16 cellular contexts compared by ENCODE assay signal in the genomic region with DNA sequence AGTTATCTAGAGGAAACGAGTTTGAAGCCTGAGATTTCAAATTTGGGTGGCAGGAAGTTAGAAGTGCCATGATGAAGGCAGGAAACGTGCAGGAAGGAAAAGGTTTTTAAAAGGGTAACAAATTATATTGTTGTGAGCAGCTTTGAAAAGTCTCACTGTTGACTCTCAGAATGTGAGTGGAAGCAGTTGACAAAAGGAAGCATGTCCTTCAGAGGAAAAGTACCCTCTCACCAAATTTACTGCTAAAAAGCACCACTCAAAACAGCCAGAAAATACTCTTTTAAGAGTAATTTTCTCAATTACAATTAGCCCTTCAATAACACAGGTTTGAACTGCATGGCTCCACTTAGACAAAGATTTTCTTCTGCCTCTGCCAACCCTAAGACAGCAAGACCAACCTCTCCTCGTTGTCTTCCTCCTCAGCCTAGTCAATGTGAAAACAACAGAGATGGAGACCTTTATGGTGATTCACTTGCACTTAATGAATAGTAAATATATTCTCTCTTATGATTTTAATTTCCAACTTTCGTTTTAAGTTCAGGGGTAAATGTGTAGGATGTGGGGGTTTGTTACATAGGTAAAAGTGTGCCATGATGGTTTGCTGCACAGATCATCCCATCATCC.
DNase-seq lines count a peak whose midpoint lies in the region; ATAC-seq and TF ChIP-seq lines count a peak whose summit lies in the region.
"Had no signal": no experiment of that assay in that cellular context is flagged by ENCODE, and none has a peak within 500 bp of the region (broad histone marks: within the 10 kb centered on the region; RNA-seq: fewer than 3 reads in every experiment).

No MANE protein-coding gene starts in this region.

- CTCF ChIA-PET in CD8-positive, alpha-beta T cell (lab: Charles Lee) = interaction anchor here (0.8 to 1.7 kb wide), 4 partner anchors 10 to 1215 kb away, joined by 3 to 4 read pairs (median 3); no protein-coding TSS in a partner anchor

- peak overlapping the region; percentile 94 for H3K27ac Mint-ChIP-seq in CD8-positive, alpha-beta T cell
- peak overlapping the region; percentile 88 for H3K27ac Mint-ChIP-seq in T-helper 2 cell treated with Interferon-gamma antibody and Interleukin-4, amounts not matched to agents 5 μg/mL and 100 μg/mL, for 36 hours
- peak overlapping the region; percentile 84 for H3K27ac Mint-ChIP-seq in endothelial cell (ENCODE audit: unreplicated experiment)
- H3K27ac Mint-ChIP-seq: memory B cell, neural progenitor cell had no signal

- no peak for TF ChIP-seq EP300 in stomach (IDR thresholded peaks at IDR 0.05)

- peak; percentile 63 for ATAC-seq in CD8-positive, alpha-beta T cell

- H3K9me3 Mint-ChIP-seq in CD8-positive, alpha-beta T cell = no peaks in the 10 kb centered on the region
- peaks cover 13% of the 10 kb centered on the region for H3K9me3 Mint-ChIP-seq in T-helper 2 cell treated with Interferon-gamma antibody and Interleukin-4, amounts not matched to agents 5 μg/mL and 100 μg/mL, for 36 hours
- no peaks in the 10 kb centered on the region for H3K9me3 Mint-ChIP-seq in endothelial cell (ENCODE audit: unreplicated experiment)
- H3K9me3 Mint-ChIP-seq: memory B cell had no signal

- H3K4me3 ChIP-seq in BLaER1 (peak overlapping the region; percentile 1; the same call in 1 of the 2 replicates), stomach (no peak overlapping the region)
- H3K4me3 ChIP-seq in CD8-positive, alpha-beta T cell (ENCODE audit: low read depth, low read length) = no peak overlapping the region
- H3K4me3 ChIP-seq: esophagus muscularis mucosa, GM23248, neural progenitor cell had no signal

- DNase-seq in CD8-positive, alpha-beta T cell = no peak
- DNase-seq in T-helper 2 cell treated with Interferon-gamma antibody and Interleukin-4, amounts not matched to agents 5 μg/mL and 100 μg/mL, for 36 hours (ENCODE audit: low spot score) = no peak
- DNase-seq in endothelial cell (ENCODE audit: low spot score) (no peak), DMS53 treated with DMSO at 0.1 percent for 48 hours (lab: John Stamatoyannopoulos, UW; ENCODE audit: unreplicated experiment) (no peak), activated gamma-delta T cell treated with Interleukin-2 at 50 U/mL for 16 hours (no peak), stomach (no peak)
- DNase-seq: cortex of kidney, GM23248, NCI-H69, substantia nigra had no signal

- no peaks in the 10 kb centered on the region for H3K36me3 ChIP-seq in BLaER1
- H3K36me3 ChIP-seq in CD8-positive, alpha-beta T cell (ENCODE audit: insufficient read depth, low read length) = no peaks in the 10 kb centered on the region
- H3K36me3 ChIP-seq in stomach = no peaks in the 10 kb centered on the region
- H3K36me3 ChIP-seq: esophagus muscularis mucosa, neural progenitor cell had no signal

- intact Hi-C loops in CD8-positive, alpha-beta T cell (cut with DNase I, micrococcal nuclease) = loop anchor here in 1 of 2 experiments (5.0 kb wide), 1 partner anchor 628 kb away; no protein-coding TSS in a partner anchor
- intact Hi-C loops in stomach (cut with DNase I; ENCODE audit: low total_unique reads) = no loop called here

- no peaks in the 10 kb centered on the region for H3K36me3 Mint-ChIP-seq in CD8-positive, alpha-beta T cell
- H3K36me3 Mint-ChIP-seq in T-helper 2 cell treated with Interferon-gamma antibody and Interleukin-4, amounts not matched to agents 5 μg/mL and 100 μg/mL, for 36 hours (ENCODE audit: low read depth) = no peaks in the 10 kb centered on the region
- H3K36me3 Mint-ChIP-seq in endothelial cell (ENCODE audit: low read depth, unreplicated experiment) = no peaks in the 10 kb centered on the region
- H3K36me3 Mint-ChIP-seq: memory B cell, neural progenitor cell had no signal

- POLR2A ChIA-PET in CD8-positive, alpha-beta T cell (lab: Charles Lee) = no interaction called here

- no peak for TF ChIP-seq POLR2A in stomach (IDR thresholded peaks at IDR 0.05)

- no peaks in the 10 kb centered on the region for H3K27me3 Mint-ChIP-seq in CD8-positive, alpha-beta T cell (ENCODE audit: low read depth)
- no peaks in the 10 kb centered on the region for H3K27me3 Mint-ChIP-seq in T-helper 2 cell treated with Interferon-gamma antibody and Interleukin-4, amounts not matched to agents 5 μg/mL and 100 μg/mL, for 36 hours (ENCODE audit: low read depth)
- peaks cover 2% of the 10 kb centered on the region for H3K27me3 Mint-ChIP-seq in endothelial cell (ENCODE audit: unreplicated experiment)

- no peaks in the 10 kb centered on the region for H3K27me3 ChIP-seq in BLaER1
- H3K27me3 ChIP-seq in CD8-positive, alpha-beta T cell (ENCODE audit: insufficient read depth, low read length) = no peaks in the 10 kb centered on the region
- H3K27me3 ChIP-seq in stomach = no peaks in the 10 kb centered on the region
- H3K27me3 ChIP-seq: esophagus muscularis mucosa, neural progenitor cell had no signal

- H3K4me1 ChIP-seq in BLaER1 (peaks cover 50% of the 10 kb centered on the region), stomach (peaks cover 0 to 4% (median 0%) of the 10 kb centered on the region in 4 donors)
- H3K4me1 ChIP-seq in CD8-positive, alpha-beta T cell (ENCODE audit: insufficient read depth, low read length) = peaks cover 29% of the 10 kb centered on the region

- H3K9ac ChIP-seq in BLaER1 = peak overlapping the region; percentile 59
- H3K9ac ChIP-seq: GM23248, neural progenitor cell had no signal

- H3K4me3 Mint-ChIP-seq in CD8-positive, alpha-beta T cell = peak overlapping the region; percentile 29
- peak overlapping the region; percentile 27 for H3K4me3 Mint-ChIP-seq in T-helper 2 cell treated with Interferon-gamma antibody and Interleukin-4, amounts not matched to agents 5 μg/mL and 100 μg/mL, for 36 hours
- no peak overlapping the region for H3K4me3 Mint-ChIP-seq in endothelial cell (ENCODE audit: unreplicated experiment)
- H3K4me3 Mint-ChIP-seq: memory B cell, neural progenitor cell had no signal

- H3K27ac ChIP-seq in BLaER1 = peak overlapping the region; percentile 71
- peak overlapping the region; percentile 12 for H3K27ac ChIP-seq in CD8-positive, alpha-beta T cell (ENCODE audit: low read depth, low read length)
- no peak overlapping the region for H3K27ac ChIP-seq in stomach
- H3K27ac ChIP-seq: C4-2B, esophagus muscularis mucosa, GM23248, neural progenitor cell, VCaP had no signal

- peaks cover 47% of the 10 kb centered on the region for H3K9me3 ChIP-seq in BLaER1
- H3K9me3 ChIP-seq in CD8-positive, alpha-beta T cell (ENCODE audit: low read length) = no peaks in the 10 kb centered on the region
- H3K9me3 ChIP-seq in stomach = no peaks in the 10 kb centered on the region
- H3K9me3 ChIP-seq: esophagus muscularis mucosa had no signal

- H3K4me1 Mint-ChIP-seq in CD8-positive, alpha-beta T cell (ENCODE audit: low read depth) = peaks cover 41% of the 10 kb centered on the region
- H3K4me1 Mint-ChIP-seq in T-helper 2 cell treated with Interferon-gamma antibody and Interleukin-4, amounts not matched to agents 5 μg/mL and 100 μg/mL, for 36 hours (ENCODE audit: low read depth) = peaks cover 25% of the 10 kb centered on the region
- H3K4me1 Mint-ChIP-seq in endothelial cell (ENCODE audit: unreplicated experiment) = peaks cover 49% of the 10 kb centered on the region

- WGBS in stomach, 5 donors = 45 to 70% (median 48%) methylated on average over 4 of the region's 4 CpGs

- TF ChIP-seq CTCF in CD8-positive, alpha-beta T cell (IDR thresholded peaks at IDR 0.05) = no peak
- TF ChIP-seq CTCF in endothelial cell (IDR thresholded peaks at IDR 0.05; ENCODE audit: unreplicated experiment) = no peak
- no peak for TF ChIP-seq CTCF in stomach (IDR thresholded peaks at IDR 0.05)

- H3K4me2 ChIP-seq in BLaER1 = peak overlapping the region; percentile 78
- H3K4me2 ChIP-seq: neural progenitor cell had no signal

- H4K20me1 ChIP-seq in BLaER1 = no peaks in the 10 kb centered on the region

Comparison
In these comparisons a context has a peak if more than half of its experiments do, and no peak if none do; other contexts are left out.
1. H3K27ac ChIP-seq: peak in BLaER1 (single experiment) and CD8-positive, alpha-beta T cell (single experiment); none in stomach (0 of 5).
2. Peak in every context shown above with its lines, with median percentiles within 50 percentile points of each other: H3K27ac Mint-ChIP-seq.